In the genomic region with DNA sequence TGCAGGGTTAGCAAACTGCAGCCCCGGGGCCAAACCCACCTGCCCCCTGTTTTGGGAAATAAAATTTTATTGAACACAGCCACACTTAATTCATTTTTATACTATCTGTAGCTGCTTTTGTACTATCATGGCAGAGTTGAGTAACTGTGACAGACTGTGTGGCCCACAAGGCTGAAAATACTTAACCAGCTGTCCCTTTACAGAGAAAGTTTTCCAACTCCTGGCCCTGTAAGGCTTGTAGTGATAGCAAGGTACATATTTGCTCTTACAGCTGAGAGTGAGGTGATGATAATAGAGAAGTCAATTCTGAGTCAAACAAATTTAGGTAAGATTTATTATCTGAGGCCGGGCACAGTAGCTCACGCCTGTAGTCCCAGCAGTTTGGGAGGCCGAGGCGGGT, we compare ENCODE assay signal across 17 cellular contexts.
"Had no signal": no experiment of that assay in that cellular context is flagged by ENCODE, and none has a peak within 500 bp of the region (broad histone marks: within the 10 kb centered on the region; RNA-seq: fewer than 3 reads in every experiment).

No MANE protein-coding gene starts in this region.

- ATAC-seq: activated CD4-positive, CD25-positive, alpha-beta regulatory T cell treated with anti-CD3 and anti-CD28 coated beads, Interleukin-2, amount 50 U/mL, for 24 hours; lower lobe of right lung; sciatic nerve had no signal

- H3K4me1 Mint-ChIP-seq: activated naive CD8-positive, alpha-beta T cell treated with anti-CD3 and anti-CD28 coated beads, Interleukin-2, amount 10 ng/mL, durations not matched to agents 7 days and 5 days; brain; central memory CD8-positive, alpha-beta T cell; mesothelial cell of epicardium; neural crest cell had no signal

- DNase-seq: activated CD4-positive, alpha-beta T cell treated with anti-CD3 and anti-CD28 coated beads, Interleukin-2, amount 50 U/mL, for 1 hour; activated CD8-positive, alpha-beta memory T cell treated with anti-CD3 and anti-CD28 coated beads for 24 hours; activated gamma-delta T cell treated with Interleukin-2 at 50 U/mL for 16 hours; activated naive CD8-positive, alpha-beta T cell treated with anti-CD3 and anti-CD28 coated beads, Interleukin-2, amount 10 ng/mL, durations not matched to agents 7 days and 5 days; head of caudate nucleus; kidney glomerular epithelial cell; lower lobe of right lung had no signal

- H3K27ac ChIP-seq: epithelial cell of prostate, lower lobe of right lung had no signal

- H3K27ac Mint-ChIP-seq: activated naive CD8-positive, alpha-beta T cell treated with anti-CD3 and anti-CD28 coated beads, Interleukin-2, amount 10 ng/mL, durations not matched to agents 7 days and 5 days; brain; mesothelial cell of epicardium; stimulated activated naive CD8-positive, alpha-beta T cell treated with anti-CD3 and anti-CD28 coated beads, Interleukin-15, Interleukin-2, amounts not matched to agents 100 ng/mL and 50 ng/mL, for 24 hours; type B pancreatic cell had no signal

- H3K4me3 Mint-ChIP-seq: activated naive CD8-positive, alpha-beta T cell treated with anti-CD3 and anti-CD28 coated beads, Interleukin-2, amount 10 ng/mL, durations not matched to agents 7 days and 5 days; brain; central memory CD8-positive, alpha-beta T cell; mesothelial cell of epicardium; neural crest cell; stimulated activated naive CD8-positive, alpha-beta T cell treated with anti-CD3 and anti-CD28 coated beads, Interleukin-15, Interleukin-2, amounts not matched to agents 100 ng/mL and 50 ng/mL, for 24 hours; type B pancreatic cell had no signal

- H3K4me3 ChIP-seq: lower lobe of right lung had no signal

- H3K4me1 ChIP-seq: lower lobe of right lung had no signal

- H3K36me3 Mint-ChIP-seq: type B pancreatic cell had no signal

- H3K9me3 Mint-ChIP-seq: activated naive CD8-positive, alpha-beta T cell treated with anti-CD3 and anti-CD28 coated beads, Interleukin-2, amount 10 ng/mL, durations not matched to agents 7 days and 5 days; brain; central memory CD8-positive, alpha-beta T cell; mesothelial cell of epicardium; neural crest cell; stimulated activated naive CD8-positive, alpha-beta T cell treated with anti-CD3 and anti-CD28 coated beads, Interleukin-15, Interleukin-2, amounts not matched to agents 100 ng/mL and 50 ng/mL, for 24 hours; type B pancreatic cell had no signal

- H3K27me3 Mint-ChIP-seq: activated naive CD8-positive, alpha-beta T cell treated with anti-CD3 and anti-CD28 coated beads, Interleukin-2, amount 10 ng/mL, durations not matched to agents 7 days and 5 days; central memory CD8-positive, alpha-beta T cell; stimulated activated naive CD8-positive, alpha-beta T cell treated with anti-CD3 and anti-CD28 coated beads, Interleukin-15, Interleukin-2, amounts not matched to agents 100 ng/mL and 50 ng/mL, for 24 hours had no signal

- H3K9me3 ChIP-seq: lower lobe of right lung had no signal

- FAIRE-seq: frontal cortex had no signal
